Comparison of ENCODE assay signal across 30 cellular contexts in the genomic region with DNA sequence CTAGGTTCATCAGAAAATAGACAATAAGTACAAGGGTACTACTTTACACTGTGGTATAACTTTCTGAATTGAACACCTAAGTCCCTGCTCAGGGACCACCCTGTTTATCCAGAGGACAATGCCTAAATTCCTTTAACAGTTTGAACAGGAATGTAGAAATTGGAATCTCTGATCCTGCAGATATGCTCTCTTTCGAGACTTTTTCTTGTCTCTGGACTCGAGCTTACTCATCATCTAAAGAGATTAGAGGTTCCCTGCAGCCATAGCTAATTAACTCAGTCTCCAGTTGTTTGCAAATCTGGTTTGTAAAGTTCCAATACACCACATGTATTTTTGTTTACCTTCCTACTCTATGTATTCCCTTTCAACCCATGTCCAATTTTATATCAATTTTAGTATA. TPM values are rescaled to one million over a fixed set of nuclear protein-coding genes. Genes with fewer than 3 reads are reported as not detected.
"Had no signal": no experiment of that assay in that cellular context is flagged by ENCODE, and none has a peak within 500 bp of the region (broad histone marks: within the 10 kb centered on the region; RNA-seq: fewer than 3 reads in every experiment).

No MANE protein-coding gene starts in this region.

- H3K36me3 ChIP-seq: breast epithelium, Peyer's patch, SJCRH30 had no signal

- H3K9me3 ChIP-seq: breast epithelium, Peyer's patch, SJCRH30 had no signal

- H3K4me3 ChIP-seq: breast epithelium, Peyer's patch, SJCRH30 had no signal

- H3K27me3 ChIP-seq: SJCRH30 had no signal

- H3K27ac ChIP-seq: breast epithelium, Peyer's patch, RWPE1, SJCRH30 had no signal

- ATAC-seq: activated T-helper 17 cell treated with anti-CD3 and anti-CD28 coated beads, Interleukin-2, amount 50 U/mL, for 72 hours; T-helper 17 cell had no signal

- DNase-seq: activated B cell treated with CpG ODN at 0.5 μM for 24 hours; activated CD4-positive, alpha-beta T cell treated with anti-CD3 and anti-CD28 coated beads for 1 hour; activated CD4-positive, alpha-beta T cell treated with anti-CD3 and anti-CD28 coated beads, Interleukin-2, amount 10 ng/mL, durations not matched to agents 24 days and 14 days; activated CD4-positive, alpha-beta T cell treated with anti-CD3 and anti-CD28 coated beads, Interleukin-2, amount 50 U/mL, for 48 hours; activated CD8-positive, alpha-beta memory T cell treated with anti-CD3 and anti-CD28 coated beads for 24 hours; activated gamma-delta T cell; activated naive CD4-positive, alpha-beta T cell treated with anti-CD3 and anti-CD28 coated beads for 36 hours; activated T-cell treated with anti-CD3 and anti-CD28 coated beads, Interleukin-2, amount 50 U/mL, for 48 hours; caudate nucleus; Kasumi-1; NCI-H1092; NCI-H1417; NCI-H1930; NCI-H2171 treated with DMSO at 0.1 percent for 48 hours; NCI-H226; NCI-H526; NCI-H774; NK-92 treated with Interleukin-12 subunit alpha and Interleukin-12 subunit beta, amount 100 ng/mL, for 24 hours; OCI-M1; Peyer's patch; Right ventricle myocardium superior; SJCRH30; T-helper 17 cell; T-helper 9 cell had no signal

- H3K4me1 ChIP-seq: SJCRH30 had no signal

RNA-seq across cellular contexts. Expression of gene HOATZ, which starts 1.0 kb away (rescaled TPM):
- total RNA-seq: activated B cell treated with CpG ODN at 0.5 μM for 24 hours; activated CD4-positive, alpha-beta T cell treated with anti-CD3 and anti-CD28 coated beads, Interleukin-2, amount 10 ng/mL, durations not matched to agents 24 days and 14 days; activated naive CD4-positive, alpha-beta T cell treated with anti-CD3 and anti-CD28 coated beads for 36 hours; activated T-helper 17 cell treated with anti-CD3 and anti-CD28 coated beads, Interleukin-2, amount 50 U/mL, for 72 hours; breast epithelium; cerebellum; M059J; NCI-H460; Peyer's patch; Right ventricle myocardium superior; SJCRH30; T-helper 17 cell had no signal

RNA-seq across cellular contexts. Expression of gene BTG4, which starts 3.4 kb away (rescaled TPM):
- total RNA-seq: activated B cell treated with CpG ODN at 0.5 μM for 24 hours; activated CD4-positive, alpha-beta T cell treated with anti-CD3 and anti-CD28 coated beads, Interleukin-2, amount 10 ng/mL, durations not matched to agents 24 days and 14 days; activated naive CD4-positive, alpha-beta T cell treated with anti-CD3 and anti-CD28 coated beads for 36 hours; activated T-helper 17 cell treated with anti-CD3 and anti-CD28 coated beads, Interleukin-2, amount 50 U/mL, for 72 hours; breast epithelium; cerebellum; M059J; Peyer's patch; Right ventricle myocardium superior; SJCRH30; T-helper 17 cell had no signal

RNA-seq across cellular contexts. Expression of gene LAYN, which starts 24.9 kb away (rescaled TPM):
- total RNA-seq: activated B cell treated with CpG ODN at 0.5 μM for 24 hours, NCI-H460 had no signal
